In the genomic region with DNA sequence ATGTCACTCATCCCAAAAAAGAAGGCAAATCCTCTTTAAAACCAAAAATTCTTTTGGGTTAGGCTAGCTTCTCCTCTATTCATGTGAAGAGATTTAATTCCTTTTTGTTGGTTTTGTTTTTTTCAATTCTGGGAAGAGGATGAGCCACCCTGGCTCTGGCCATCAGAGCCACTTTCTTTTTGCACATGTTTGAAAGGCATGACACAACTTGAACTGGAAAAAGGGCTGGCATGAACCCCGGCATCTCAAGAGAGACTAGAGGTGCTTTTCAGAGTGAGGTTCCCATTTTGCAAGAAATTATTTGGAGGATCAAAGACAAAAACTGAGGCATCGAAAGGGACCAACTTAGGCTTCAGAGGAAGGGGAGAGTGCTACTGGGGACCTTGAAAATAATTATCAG, we compare ENCODE assay signal across 19 cellular contexts.
DNase-seq lines count a peak whose midpoint lies in the region; ATAC-seq and TF ChIP-seq lines count a peak whose summit lies in the region.
"Had no signal": no experiment of that assay in that cellular context is flagged by ENCODE, and none has a peak within 500 bp of the region (broad histone marks: within the 10 kb centered on the region; RNA-seq: fewer than 3 reads in every experiment).

No MANE protein-coding gene starts in this region.

- DNase-seq in cardiac muscle cell (ENCODE audit: low read depth in 1 of 2, low spot score in 1 of 2), result no peak
- DNase-seq in Right ventricle myocardium superior, result no peak
- DNase-seq in osteocyte (ENCODE audit: extremely low spot score, unreplicated experiment), result no peak
- DNase-seq in vagina (ENCODE audit: extremely low spot score in 2 of 2), result no peak
- no peak for DNase-seq in uterus
- DNase-seq in NAMALWA (ENCODE audit: low spot score), result no peak
- DNase-seq: activated CD4-positive, alpha-beta T cell treated with anti-CD3 and anti-CD28 coated beads, Interleukin-2, amount 50 U/mL, for 1 hour; BE2C; effector memory CD4-positive, alpha-beta T cell; Karpas-422; kidney glomerular epithelial cell; NCI-H2081; OCI-M1 had no signal

- no peaks in the 10 kb centered on the region for H3K27me3 ChIP-seq in cardiac muscle cell
- H3K27me3 ChIP-seq in vagina, result no peaks in the 10 kb centered on the region
- H3K27me3 ChIP-seq in uterus, result no peaks in the 10 kb centered on the region
- H3K27me3 ChIP-seq: BE2C had no signal

- intact Hi-C loops in Right ventricle myocardium superior (cut with DNase I) (no loop called here), vagina (cut with DNase I) (no loop called here), uterus (cut with DNase I; ENCODE audit: low total_unique reads) (no loop called here)

- H3K27ac Mint-ChIP-seq in brain (peak overlapping the region in 3 of 5 experiments; percentile 66 to 83 (median 78)), osteocyte (ENCODE audit: unreplicated experiment) (peak overlapping the region; percentile 69)
- H3K27ac Mint-ChIP-seq: activated naive CD8-positive, alpha-beta T cell; T-helper 1 cell treated with Interleukin-12 subunit alpha and Interleukin-12 subunit beta and Interleukin-4 antibody, amounts not matched to agents 30 μg/mL and 1 μg/mL, for 36 hours had no signal

- H3K9me3 ChIP-seq in cardiac muscle cell (ENCODE audit: low read depth) (no peaks in the 10 kb centered on the region), vagina (no peaks in the 10 kb centered on the region), uterus (no peaks in the 10 kb centered on the region)
- H3K9me3 ChIP-seq: BE2C had no signal

- no peak overlapping the region for H3K4me3 ChIP-seq in cardiac muscle cell
- no peak overlapping the region for H3K4me3 ChIP-seq in vagina
- H3K4me3 ChIP-seq in uterus, result no peak overlapping the region

- H3K27me3 Mint-ChIP-seq in brain, result no peaks in the 10 kb centered on the region
- no peaks in the 10 kb centered on the region for H3K27me3 Mint-ChIP-seq in osteocyte (ENCODE audit: unreplicated experiment)

- no peak for TF ChIP-seq CTCF in cardiac muscle cell (IDR thresholded peaks at IDR 0.05; ENCODE audit: low read depth, low read length)
- no peak for TF ChIP-seq CTCF in brain (conservative IDR thresholded peaks at IDR 0.05)
- no peak for TF ChIP-seq CTCF in osteocyte (IDR thresholded peaks at IDR 0.05)
- TF ChIP-seq CTCF in vagina (IDR thresholded peaks at IDR 0.05), result no peak
- TF ChIP-seq CTCF in uterus (IDR thresholded peaks at IDR 0.05), result no peak

- H3K9me3 Mint-ChIP-seq in brain (peaks cover 0 to 3% (median 0%) of the 10 kb centered on the region in 5 experiments), osteocyte (ENCODE audit: unreplicated experiment) (no peaks in the 10 kb centered on the region)
- H3K9me3 Mint-ChIP-seq: T-helper 1 cell treated with Interleukin-12 subunit alpha and Interleukin-12 subunit beta and Interleukin-4 antibody, amounts not matched to agents 30 μg/mL and 1 μg/mL, for 36 hours had no signal

- no peaks in the 10 kb centered on the region for H3K36me3 ChIP-seq in cardiac muscle cell
- H3K36me3 ChIP-seq in vagina, result no peaks in the 10 kb centered on the region
- H3K36me3 ChIP-seq in uterus, result no peaks in the 10 kb centered on the region
- H3K36me3 ChIP-seq: BE2C had no signal

- H3K27ac ChIP-seq in cardiac muscle cell (peak overlapping the region; percentile 55), vagina (peak overlapping the region; percentile 28), uterus (peak overlapping the region in 1 of 2 donors; percentile 60)
- H3K27ac ChIP-seq: 22Rv1 had no signal

- no peaks in the 10 kb centered on the region for H3K36me3 Mint-ChIP-seq in brain
- no peaks in the 10 kb centered on the region for H3K36me3 Mint-ChIP-seq in osteocyte (ENCODE audit: unreplicated experiment)
- H3K36me3 Mint-ChIP-seq: activated naive CD8-positive, alpha-beta T cell had no signal

- H3K4me3 Mint-ChIP-seq in brain (peak overlapping the region in 1 of 5 experiments; percentile 14), osteocyte (ENCODE audit: unreplicated experiment) (no peak overlapping the region)
- H3K4me3 Mint-ChIP-seq: activated naive CD8-positive, alpha-beta T cell; T-helper 1 cell treated with Interleukin-12 subunit alpha and Interleukin-12 subunit beta and Interleukin-4 antibody, amounts not matched to agents 30 μg/mL and 1 μg/mL, for 36 hours had no signal

- no peak for TF ChIP-seq POLR2A in vagina (IDR thresholded peaks at IDR 0.05)
- TF ChIP-seq POLR2A in uterus (IDR thresholded peaks at IDR 0.05), result no peak

- ATAC-seq in Right ventricle myocardium superior (ENCODE audit: poor library complexity) (no peak), GM18502 (IDR thresholded peaks at IDR 0.05; ENCODE audit: poor library complexity, unreplicated experiment) (no peak)
- ATAC-seq: esophagus mucosa had no signal

- H3K4me1 ChIP-seq in cardiac muscle cell (ENCODE audit: low read depth) (peaks cover 39% of the 10 kb centered on the region), vagina (peaks cover 80% of the 10 kb centered on the region), uterus (peaks cover 0 to 9% of the 10 kb centered on the region in 2 donors)
- H3K4me1 ChIP-seq: BE2C had no signal

- H3K4me1 Mint-ChIP-seq in brain (peaks cover 88% of the 10 kb centered on the region), osteocyte (ENCODE audit: unreplicated experiment) (peaks cover 69% of the 10 kb centered on the region)
